1 cellular context compared by ENCODE assay signal in the genomic region with DNA sequence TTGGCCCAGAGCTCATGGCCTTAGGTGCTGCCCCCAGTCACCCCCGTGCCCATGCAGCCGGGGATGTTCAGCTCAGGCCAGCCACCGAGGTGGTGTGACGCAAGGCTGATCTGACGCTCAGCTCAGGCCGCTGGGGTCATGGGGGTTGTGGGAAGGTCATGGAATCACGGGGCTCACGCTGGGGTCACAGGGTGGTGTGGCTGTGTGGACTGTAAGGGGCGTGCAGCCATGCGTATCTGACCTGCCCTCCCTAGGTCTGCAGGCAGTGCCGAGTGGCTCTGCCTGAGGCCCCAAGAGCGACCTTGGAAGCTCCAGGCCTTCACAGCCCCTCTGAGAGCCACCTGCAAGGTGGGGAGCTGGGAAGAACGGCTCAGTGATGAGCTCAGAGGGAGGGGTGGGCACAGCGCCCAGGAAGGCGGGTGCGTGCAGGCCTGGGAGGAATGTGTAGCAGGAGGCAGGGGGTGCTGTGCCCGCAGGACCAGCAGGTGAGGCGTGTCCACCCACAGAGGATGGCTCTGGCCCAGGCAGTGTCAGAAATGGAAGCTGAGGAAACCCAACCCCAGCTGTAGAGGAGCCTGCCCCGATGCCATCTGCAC.
TF ChIP-seq lines count a peak whose summit lies in the region.

No MANE protein-coding gene starts in this region.

TF ChIP-seq in HepG2, 621 proteins besides CTCF, POLR2A, EP300 and RAD21:
- TF ChIP-seq BCL6 (CRISPR knock-in tag; IDR thresholded peaks at IDR 0.05) (no peak), NR2F6 (IDR thresholded peaks at IDR 0.05) (no peak), NR2F6 (CRISPR knock-in tag; IDR thresholded peaks at IDR 0.05) (no peak), ZFP82 (CRISPR knock-in tag; IDR thresholded peaks at IDR 0.05; ENCODE audit: borderline replicate concordance) (no peak), ARID4A (CRISPR knock-in tag; IDR thresholded peaks at IDR 0.05; ENCODE audit: borderline replicate concordance) (no peak), STAG1 (CRISPR knock-in tag; IDR thresholded peaks at IDR 0.05) (no peak), PAWR (CRISPR knock-in tag; IDR thresholded peaks at IDR 0.05; ENCODE audit: borderline replicate concordance) (no peak), TFAP4 (IDR thresholded peaks at IDR 0.05; ENCODE audit: borderline replicate concordance, low read depth) (no peak), KDM3A (CRISPR knock-in tag; IDR thresholded peaks at IDR 0.05; ENCODE audit: low read depth) (no peak), ZNF496 (CRISPR knock-in tag; IDR thresholded peaks at IDR 0.05; ENCODE audit: insufficient replicate concordance) (no peak), ZNF776 (CRISPR knock-in tag; IDR thresholded peaks at IDR 0.05) (0 out of 2 replicates have a peak, but pooled peaks have one; percentile 33), ZBTB40 (IDR thresholded peaks at IDR 0.05) (no peak), ZBTB40 (CRISPR knock-in tag; IDR thresholded peaks at IDR 0.05) (no peak), ZKSCAN5 (CRISPR knock-in tag; IDR thresholded peaks at IDR 0.05) (no peak), ZNF557 (CRISPR knock-in tag; IDR thresholded peaks at IDR 0.05) (no peak), ZMYM4 (CRISPR knock-in tag; IDR thresholded peaks at IDR 0.05) (no peak), KLF16 (CRISPR knock-in tag; IDR thresholded peaks at IDR 0.05) (no peak), ZNF24 (IDR thresholded peaks at IDR 0.05) (no peak), ZNF737 (CRISPR knock-in tag; IDR thresholded peaks at IDR 0.05; ENCODE audit: borderline replicate concordance) (no peak), ZNF850 (CRISPR knock-in tag; conservative IDR thresholded peaks at IDR 0.05) (no peak), CEBPB (IDR thresholded peaks at IDR 0.05; ENCODE audit: borderline replicate concordance, low read depth, low read length) (0 out of 2 replicates have a peak, but pooled peaks have one; percentile 0), ZNF629 (CRISPR knock-in tag; conservative IDR thresholded peaks at IDR 0.05) (no peak), ZBTB20 (CRISPR knock-in tag; IDR thresholded peaks at IDR 0.05; ENCODE audit: borderline replicate concordance, low read depth) (no peak)
- TF ChIP-seq, protein P1, sequence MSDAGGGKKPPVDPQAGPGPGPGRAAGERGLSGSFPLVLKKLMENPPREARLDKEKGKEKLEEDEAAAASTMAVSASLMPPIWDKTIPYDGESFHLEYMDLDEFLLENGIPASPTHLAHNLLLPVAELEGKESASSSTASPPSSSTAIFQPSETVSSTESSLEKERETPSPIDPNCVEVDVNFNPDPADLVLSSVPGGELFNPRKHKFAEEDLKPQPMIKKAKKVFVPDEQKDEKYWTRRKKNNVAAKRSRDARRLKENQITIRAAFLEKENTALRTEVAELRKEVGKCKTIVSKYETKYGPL (CRISPR knock-in tag; IDR thresholded peaks at IDR 0.05) = no peak
- TF ChIP-seq, protein P2, sequence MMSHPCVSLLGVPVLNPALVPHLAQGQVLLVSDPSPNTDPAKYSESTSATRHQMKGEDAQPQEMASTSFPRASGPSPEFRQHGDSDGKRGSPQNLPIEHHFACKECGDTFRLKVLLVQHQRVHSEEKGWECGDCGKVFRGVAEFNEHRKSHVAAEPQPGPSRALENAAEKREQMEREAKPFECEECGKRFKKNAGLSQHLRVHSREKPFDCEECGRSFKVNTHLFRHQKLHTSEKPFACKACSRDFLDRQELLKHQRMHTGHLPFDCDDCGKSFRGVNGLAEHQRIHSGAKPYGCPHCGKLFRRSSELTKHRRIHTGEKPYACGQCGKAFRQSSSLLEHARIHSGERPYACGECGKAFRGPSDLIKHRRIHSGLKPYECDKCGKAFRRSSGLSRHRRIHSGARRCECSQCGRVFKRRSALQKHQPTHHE (CRISPR knock-in tag; IDR thresholded peaks at IDR 0.05; ENCODE audit: borderline replicate concordance) = 0 out of 2 replicates have a peak, but pooled peaks have one; percentile 36
- TF ChIP-seq, protein P3, sequence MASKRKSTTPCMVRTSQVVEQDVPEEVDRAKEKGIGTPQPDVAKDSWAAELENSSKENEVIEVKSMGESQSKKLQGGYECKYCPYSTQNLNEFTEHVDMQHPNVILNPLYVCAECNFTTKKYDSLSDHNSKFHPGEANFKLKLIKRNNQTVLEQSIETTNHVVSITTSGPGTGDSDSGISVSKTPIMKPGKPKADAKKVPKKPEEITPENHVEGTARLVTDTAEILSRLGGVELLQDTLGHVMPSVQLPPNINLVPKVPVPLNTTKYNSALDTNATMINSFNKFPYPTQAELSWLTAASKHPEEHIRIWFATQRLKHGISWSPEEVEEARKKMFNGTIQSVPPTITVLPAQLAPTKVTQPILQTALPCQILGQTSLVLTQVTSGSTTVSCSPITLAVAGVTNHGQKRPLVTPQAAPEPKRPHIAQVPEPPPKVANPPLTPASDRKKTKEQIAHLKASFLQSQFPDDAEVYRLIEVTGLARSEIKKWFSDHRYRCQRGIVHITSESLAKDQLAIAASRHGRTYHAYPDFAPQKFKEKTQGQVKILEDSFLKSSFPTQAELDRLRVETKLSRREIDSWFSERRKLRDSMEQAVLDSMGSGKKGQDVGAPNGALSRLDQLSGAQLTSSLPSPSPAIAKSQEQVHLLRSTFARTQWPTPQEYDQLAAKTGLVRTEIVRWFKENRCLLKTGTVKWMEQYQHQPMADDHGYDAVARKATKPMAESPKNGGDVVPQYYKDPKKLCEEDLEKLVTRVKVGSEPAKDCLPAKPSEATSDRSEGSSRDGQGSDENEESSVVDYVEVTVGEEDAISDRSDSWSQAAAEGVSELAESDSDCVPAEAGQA (IDR thresholded peaks at IDR 0.05; ENCODE audit: low read depth) = no peak
- TF ChIP-seq, protein P3 (CRISPR knock-in tag; IDR thresholded peaks at IDR 0.05; ENCODE audit: borderline replicate concordance) = no peak
- TF ChIP-seq, protein P4, sequence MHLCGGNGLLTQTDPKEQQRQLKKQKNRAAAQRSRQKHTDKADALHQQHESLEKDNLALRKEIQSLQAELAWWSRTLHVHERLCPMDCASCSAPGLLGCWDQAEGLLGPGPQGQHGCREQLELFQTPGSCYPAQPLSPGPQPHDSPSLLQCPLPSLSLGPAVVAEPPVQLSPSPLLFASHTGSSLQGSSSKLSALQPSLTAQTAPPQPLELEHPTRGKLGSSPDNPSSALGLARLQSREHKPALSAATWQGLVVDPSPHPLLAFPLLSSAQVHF (CRISPR knock-in tag; IDR thresholded peaks at IDR 0.05) = no peak
TF ChIP-seq in HepG2: peak in this region for 3.
